19 cellular contexts compared by ENCODE assay signal in genomic region chr14:91963465-91963864, GRCh38. TPM values are rescaled to one million over a fixed set of nuclear protein-coding genes. Genes with fewer than 3 reads are reported as not detected.
A peak's percentile ranks its signal among the peaks of the same experiment; 100 is the strongest.
DNase-seq lines count a peak whose midpoint lies in the region; ATAC-seq and TF ChIP-seq lines count a peak whose summit lies in the region.
"Had no signal": no experiment of that assay in that cellular context is flagged by ENCODE, and none has a peak within 500 bp of the region (broad histone marks: within the 10 kb centered on the region; RNA-seq: fewer than 3 reads in every experiment).

No MANE protein-coding gene starts in this region.

- no peaks in the 10 kb centered on the region for H3K9me3 ChIP-seq in transverse colon

- intact Hi-C loops in left ventricle myocardium superior (cut with micrococcal nuclease) (no loop called here), Right ventricle myocardium inferior (cut with DNase I) (no loop called here), transverse colon (cut with DNase I; ENCODE audit: low total_unique reads) (no loop called here)

- WGBS in transverse colon (ENCODE audit: low coverage in 1 of 2), 2 donors, result 71 to 79% methylated on average over 6 of the region's 6 CpGs

- no peaks in the 10 kb centered on the region for H3K4me1 ChIP-seq in transverse colon

- in situ Hi-C loops in transverse colon (cut with MboI; ENCODE audit: low pct_ligation_motif_present in 1 of 4, low pct_unique_long_range_greater_than_20kb in 1 of 4, low sequenced_read_pairs in 3 of 4), result no loop called here

- TF ChIP-seq EP300 in transverse colon (IDR thresholded peaks at IDR 0.05; ENCODE audit: low read depth), result peak; percentile 23

- no peaks in the 10 kb centered on the region for H3K27me3 ChIP-seq in transverse colon

- ATAC-seq in left ventricle myocardium superior, result peak; percentile 28
- ATAC-seq in Right ventricle myocardium inferior, result no peak
- ATAC-seq: HCT116, Panc1 had no signal

- no peak for DNase-seq in left ventricle myocardium superior
- DNase-seq in Right ventricle myocardium inferior (ENCODE audit: missing footprints), result no peak
- DNase-seq in epithelial cell of esophagus (ENCODE audit: low read depth), result peak; percentile 24
- DNase-seq in iris pigment epithelial cell (ENCODE audit: low read depth), result peak; percentile 90
- no peak for DNase-seq in transverse colon
- DNase-seq in SKM-1 treated with dmso at 0.1 percent for 144 hours (lab: John Stamatoyannopoulos, UW; ENCODE audit: unreplicated experiment), result no peak
- no peak for DNase-seq in DMS53 treated with DMSO at 0.1 percent for 48 hours (lab: John Stamatoyannopoulos, UW; ENCODE audit: unreplicated experiment)
- DNase-seq in NCI-H510A (lab: John Stamatoyannopoulos, UW), result no peak
- DNase-seq: 8988T, COR-L47, DMS79, GF-D8, Kasumi-1, NCI-H1417 treated with DMSO at 0.1 percent for 48 hours, NCI-H2029, NCI-H2171 treated with DMSO at 0.1 percent for 48 hours, NCI-H510A treated with DMSO at 0.1 percent for 48 hours had no signal

- H3K36me3 ChIP-seq in transverse colon, result peaks cover 0 to 3% (median 0%) of the 10 kb centered on the region in 4 donors

- H3K27ac ChIP-seq in transverse colon, result no peak overlapping the region

- TF ChIP-seq POLR2A in transverse colon (IDR thresholded peaks at IDR 0.05), result no peak

- no peak for TF ChIP-seq CTCF in epithelial cell of esophagus (IDR thresholded peaks at IDR 0.05; ENCODE audit: insufficient read depth, low read depth, low read length, missing control alignments)
- no peak for TF ChIP-seq CTCF in transverse colon (IDR thresholded peaks at IDR 0.05)

- H3K4me3 ChIP-seq in epithelial cell of esophagus (ENCODE audit: low read length) (no peak overlapping the region), transverse colon (no peak overlapping the region)

RNA-seq across cellular contexts. Expression of gene FBLN5, which starts 16.0 kb away (rescaled TPM):
- total RNA-seq in left ventricle myocardium superior, result 61.7 TPM
- total RNA-seq in Right ventricle myocardium inferior, result 85.3 TPM
- total RNA-seq in transverse colon, result 100 to 1,000 TPM in 1 of 4 donors, 10 to 100 TPM in 3; 14.6 to 120 (median 38.7) TPM

Comparison
In these comparisons a context has a peak if more than half of its experiments do, and no peak if none do; other contexts are left out.
1. DNase-seq: peak in epithelial cell of esophagus (single experiment) and iris pigment epithelial cell (single experiment); none in left ventricle myocardium superior (single experiment), Right ventricle myocardium inferior (single experiment), transverse colon (single experiment), SKM-1 treated with dmso at 0.1 percent for 144 hours (single experiment), DMS53 treated with DMSO at 0.1 percent for 48 hours (single experiment) and NCI-H510A (single experiment).